In the genomic region with DNA sequence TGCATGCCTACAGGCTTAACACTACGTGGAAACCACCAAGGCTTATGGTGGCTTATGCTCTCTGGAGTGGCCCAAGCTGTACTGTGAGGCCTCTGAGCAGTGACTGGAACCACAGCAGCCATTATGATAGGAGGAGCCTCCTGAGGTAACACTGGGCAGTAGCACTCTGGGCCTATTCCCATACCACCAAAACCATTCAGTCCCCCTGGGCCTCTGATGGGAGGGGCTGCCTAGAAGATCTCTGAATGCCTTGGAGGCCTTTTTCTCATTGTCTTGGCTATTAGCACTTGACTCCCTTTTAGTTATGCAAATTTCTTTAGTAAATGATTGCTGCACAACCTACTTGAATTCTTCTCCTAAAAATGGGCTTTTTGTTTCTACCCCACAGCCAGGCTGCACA, we compare ENCODE assay signal across 1 cellular context.
TF ChIP-seq lines count a peak whose summit lies in the region.

No MANE protein-coding gene starts in this region.

TF ChIP-seq in H1, 55 proteins besides CTCF, POLR2A, EP300 and RAD21:
- no peak for TF ChIP-seq YY1 (IDR thresholded peaks at IDR 0.05; ENCODE audit: low read depth, low read length)
- no peak for TF ChIP-seq BACH1 (IDR thresholded peaks at IDR 0.05; ENCODE audit: low read length)
- TF ChIP-seq MAFK (IDR thresholded peaks at IDR 0.05; ENCODE audit: low read depth, low read length): no peak
- TF ChIP-seq JUND (IDR thresholded peaks at IDR 0.05; ENCODE audit: low read length): no peak
- TF ChIP-seq CHD2 (IDR thresholded peaks at IDR 0.05; ENCODE audit: low read length): no peak
- no peak for TF ChIP-seq ASH2L (IDR thresholded peaks at IDR 0.05; ENCODE audit: low read length)
- no peak for TF ChIP-seq TEAD4 (IDR thresholded peaks at IDR 0.05; ENCODE audit: low read depth, low read length)
- no peak for TF ChIP-seq RBBP5 (IDR thresholded peaks at IDR 0.05; ENCODE audit: borderline replicate concordance, low read depth, low read length)
- TF ChIP-seq, protein P1, sequence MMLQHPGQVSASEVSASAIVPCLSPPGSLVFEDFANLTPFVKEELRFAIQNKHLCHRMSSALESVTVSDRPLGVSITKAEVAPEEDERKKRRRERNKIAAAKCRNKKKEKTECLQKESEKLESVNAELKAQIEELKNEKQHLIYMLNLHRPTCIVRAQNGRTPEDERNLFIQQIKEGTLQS (IDR thresholded peaks at IDR 0.05; ENCODE audit: insufficient read depth, low read depth, low read length): no peak
- TF ChIP-seq SP2 (IDR thresholded peaks at IDR 0.05; ENCODE audit: low read length): no peak
- no peak for TF ChIP-seq CHD1 (IDR thresholded peaks at IDR 0.05; ENCODE audit: low read depth, low read length)
- no peak for TF ChIP-seq FOSL1 (IDR thresholded peaks at IDR 0.05; ENCODE audit: insufficient read depth, low read depth, low read length)
- no peak for TF ChIP-seq SRF (IDR thresholded peaks at IDR 0.05; ENCODE audit: low read depth, low read length)
- TF ChIP-seq HDAC6 (IDR thresholded peaks at IDR 0.05; ENCODE audit: low read depth, low read length): no peak
- no peak for TF ChIP-seq KDM5A (IDR thresholded peaks at IDR 0.05; ENCODE audit: low read length)
- no peak for TF ChIP-seq POU5F1 (IDR thresholded peaks at IDR 0.05; ENCODE audit: low read depth, low read length)
- no peak for TF ChIP-seq ZNF274 (IDR thresholded peaks at IDR 0.05; ENCODE audit: borderline replicate concordance, extremely low read depth, low read length)
